1 cellular context compared by ENCODE assay signal in the genomic region with DNA sequence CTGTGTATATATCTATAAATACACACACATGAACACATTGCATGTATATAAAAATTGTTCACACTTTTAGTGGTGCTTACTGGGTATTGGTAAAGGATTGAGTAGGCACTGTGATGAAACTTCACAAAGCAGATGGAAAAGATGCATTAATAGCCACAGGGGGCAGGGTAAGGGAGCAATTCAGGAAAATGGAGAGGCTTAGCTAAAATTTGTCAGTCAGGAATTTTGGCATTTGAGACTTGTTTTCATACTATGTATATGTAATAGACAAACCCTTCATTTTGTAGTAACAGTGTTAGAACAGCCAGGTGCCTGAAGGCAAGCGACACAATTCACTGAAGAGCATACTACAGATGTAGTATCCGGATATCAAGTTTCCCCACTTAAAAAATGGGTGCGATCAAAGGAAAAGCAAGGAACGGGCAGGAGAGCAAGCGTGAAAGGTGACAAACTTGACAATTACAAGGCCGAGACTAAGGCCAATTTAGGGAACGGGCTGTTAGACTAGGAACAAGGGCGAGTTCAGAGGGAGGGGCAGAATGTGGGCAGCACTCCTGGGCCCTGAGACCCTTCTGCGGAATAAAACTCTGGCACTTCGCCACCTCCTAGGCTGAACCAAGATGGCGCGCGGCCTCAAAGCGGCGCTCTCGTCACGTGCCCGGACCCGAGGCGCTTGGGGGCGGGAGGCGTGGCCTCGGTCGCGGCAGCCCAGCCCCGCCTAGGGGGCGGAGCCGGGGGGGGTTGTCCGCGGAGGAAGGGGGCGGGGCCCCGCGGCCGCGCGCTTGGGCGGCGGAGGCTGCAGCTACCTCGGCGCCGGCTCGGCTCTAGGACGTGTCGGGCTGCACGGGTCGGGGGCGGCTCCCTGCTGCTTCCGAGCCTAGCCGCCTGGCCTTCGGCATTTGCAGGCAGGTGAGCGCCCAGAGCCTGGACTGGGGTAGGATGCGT.
TF ChIP-seq lines count a peak whose summit lies in the region.

A gene (plus strand): TSS at position 771 of the 945 bp plus-strand sequence. CDS start 12,518 bp downstream, outside the sequence.

TF ChIP-seq in IMR-90, 13 proteins besides CTCF, POLR2A, EP300 and RAD21:
- TF ChIP-seq, protein P1, sequence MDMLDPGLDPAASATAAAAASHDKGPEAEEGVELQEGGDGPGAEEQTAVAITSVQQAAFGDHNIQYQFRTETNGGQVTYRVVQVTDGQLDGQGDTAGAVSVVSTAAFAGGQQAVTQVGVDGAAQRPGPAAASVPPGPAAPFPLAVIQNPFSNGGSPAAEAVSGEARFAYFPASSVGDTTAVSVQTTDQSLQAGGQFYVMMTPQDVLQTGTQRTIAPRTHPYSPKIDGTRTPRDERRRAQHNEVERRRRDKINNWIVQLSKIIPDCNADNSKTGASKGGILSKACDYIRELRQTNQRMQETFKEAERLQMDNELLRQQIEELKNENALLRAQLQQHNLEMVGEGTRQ (IDR thresholded peaks at IDR 0.05; ENCODE audit: low read depth, low read length) = peak; percentile 94
- TF ChIP-seq MXI1 (IDR thresholded peaks at IDR 0.05; ENCODE audit: borderline replicate concordance, low read depth, low read length) = 0 out of 2 replicates have a peak, but pooled peaks have one; percentile 25
- peak; percentile 86 for TF ChIP-seq BHLHE40 (IDR thresholded peaks at IDR 0.05; ENCODE audit: low read depth, low read length)
- peak; percentile 88; the same call in 1 of the 2 replicates for TF ChIP-seq MAZ (IDR thresholded peaks at IDR 0.05; ENCODE audit: borderline replicate concordance, low read depth, low read length)
- TF ChIP-seq SMC3 (IDR thresholded peaks at IDR 0.05; ENCODE audit: low read depth, low read length) = no peak
- TF ChIP-seq CEBPB (IDR thresholded peaks at IDR 0.05; ENCODE audit: low read depth, low read length) = no peak
- no peak for TF ChIP-seq FOS (IDR thresholded peaks at IDR 0.05; ENCODE audit: low read depth, low read length)
